In the genomic region with DNA sequence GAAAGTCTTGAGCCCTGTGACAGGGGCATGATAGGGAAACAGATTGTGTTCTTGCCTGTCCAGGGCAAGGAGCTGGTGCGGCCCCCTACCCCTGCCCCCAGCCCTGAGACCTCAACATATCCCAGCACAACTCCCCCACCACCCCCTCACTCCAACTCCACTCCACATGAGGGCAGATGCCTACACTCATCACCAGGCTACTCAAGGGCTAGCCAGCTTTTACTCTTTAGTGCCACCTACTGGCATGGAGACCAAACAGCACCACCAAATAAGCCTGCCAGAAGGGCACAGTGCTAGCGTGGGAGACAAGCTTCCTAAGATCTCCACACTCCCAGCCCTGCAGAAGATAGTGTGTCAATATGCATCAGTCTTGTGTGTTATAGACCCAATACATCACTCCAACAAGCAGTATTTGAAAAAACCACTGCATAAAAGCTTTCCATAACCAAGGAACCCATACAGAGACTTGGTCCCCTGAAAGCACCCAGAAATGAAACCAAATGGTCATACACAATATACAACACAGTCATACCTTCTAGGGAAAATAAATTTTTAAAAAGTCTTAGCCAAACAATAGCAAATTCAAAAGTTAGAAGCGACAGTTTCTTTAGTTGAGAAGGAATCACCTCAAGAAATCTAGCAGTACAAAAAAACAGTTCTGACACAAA, we compare ENCODE assay signal across 8 cellular contexts.
DNase-seq lines count a peak whose midpoint lies in the region; ATAC-seq and TF ChIP-seq lines count a peak whose summit lies in the region.

No MANE protein-coding gene starts in this region.

- DNase-seq in Right ventricle myocardium inferior (ENCODE audit: missing footprints): no peak
- DNase-seq in cardiac septum (ENCODE audit: low spot score): no peak
- DNase-seq in NCI-H69 (lab: John Stamatoyannopoulos, UW): peak; percentile 55
- peak; percentile 63 for DNase-seq in activated CD8-positive, alpha-beta memory T cell treated with anti-CD3 and anti-CD28 coated beads, Interleukin-2, amount 50 U/mL, for 48 hours
- peak; percentile 9 for DNase-seq in fibroblast of villous mesenchyme (ENCODE audit: low read depth)
- no peak for DNase-seq in sciatic nerve (ENCODE audit: low spot score)
- no peak for DNase-seq in A172 (ENCODE audit: low spot score)

- ATAC-seq in Right ventricle myocardium inferior (peak; percentile 46), HG02870 (IDR thresholded peaks at IDR 0.05; ENCODE audit: unreplicated experiment) (peak; percentile 82), sciatic nerve (peak; percentile 69)

- peak; percentile 63 for TF ChIP-seq CTCF in fibroblast of villous mesenchyme (IDR thresholded peaks at IDR 0.05; ENCODE audit: insufficient read depth, low read depth, low read length)

- intact Hi-C loops in Right ventricle myocardium inferior (cut with DNase I): loop anchor here (2.0 to 5.0 kb wide), 2 partner anchors 154 to 226 kb away; no protein-coding TSS in a partner anchor
- intact Hi-C loops in cardiac septum (cut with DNase I): loop anchor here (2.0 to 5.0 kb wide), 2 partner anchors 156 to 226 kb away; no protein-coding TSS in a partner anchor
- intact Hi-C loops in sciatic nerve (cut with DNase I): no loop called here

- H3K4me3 ChIP-seq in fibroblast of villous mesenchyme (ENCODE audit: low read depth, low read length): no peak overlapping the region

Comparison
In these comparisons a context has a peak if more than half of its experiments do, and no peak if none do; other contexts are left out.
1. DNase-seq: peak in NCI-H69 (single experiment), activated CD8-positive, alpha-beta memory T cell treated with anti-CD3 and anti-CD28 coated beads, Interleukin-2, amount 50 U/mL, for 48 hours (single experiment) and fibroblast of villous mesenchyme (single experiment); none in Right ventricle myocardium inferior (single experiment), cardiac septum (single experiment), sciatic nerve (single experiment) and A172 (single experiment).
2. Peak in every context shown above with its lines, with median percentiles within 50 percentile points of each other: ATAC-seq.